Comparison of ENCODE assay signal across 1 cellular context in genomic region chr19:48501961-48502719, GRCh38.
TF ChIP-seq lines count a peak whose summit lies in the region.

No MANE protein-coding gene starts in this region.

TF ChIP-seq in HepG2, 621 proteins besides CTCF, POLR2A, EP300 and RAD21:
- TF ChIP-seq DRAP1 (CRISPR knock-in tag; IDR thresholded peaks at IDR 0.05) (peak; percentile 34; the same call in 1 of the 2 replicates), ERF (CRISPR knock-in tag; IDR thresholded peaks at IDR 0.05) (0 out of 2 replicates have a peak, but pooled peaks have one; percentile 21), GABPA (IDR thresholded peaks at IDR 0.05; ENCODE audit: low read depth, low read length) (no peak), GABPA (CRISPR knock-in tag; IDR thresholded peaks at IDR 0.05; ENCODE audit: low read depth) (0 out of 2 replicates have a peak, but pooled peaks have one; percentile 8), PHF8 (CRISPR knock-in tag; IDR thresholded peaks at IDR 0.05) (0 out of 2 replicates have a peak, but pooled peaks have one; percentile 25), NR2F1 (CRISPR knock-in tag; IDR thresholded peaks at IDR 0.05) (no peak), HDAC1 (CRISPR knock-in tag; IDR thresholded peaks at IDR 0.05) (peak; percentile 28; the same call in 1 of the 2 replicates), ZFY (CRISPR knock-in tag; IDR thresholded peaks at IDR 0.05) (peak; percentile 13; the same call in 1 of the 2 replicates), SP4 (CRISPR knock-in tag; IDR thresholded peaks at IDR 0.05) (0 out of 2 replicates have a peak, but pooled peaks have one; percentile 1), AKAP8 (CRISPR knock-in tag; IDR thresholded peaks at IDR 0.05) (no peak), TEAD3 (CRISPR knock-in tag; optimal IDR thresholded peaks at IDR 0.05; ENCODE audit: borderline replicate concordance) (peak; percentile 44), ZNF530 (CRISPR knock-in tag; IDR thresholded peaks at IDR 0.05; ENCODE audit: low read depth) (no peak), SP1 (IDR thresholded peaks at IDR 0.05) (no peak), SP1 (CRISPR knock-in tag; IDR thresholded peaks at IDR 0.05) (peak; percentile 22; the same call in 1 of the 2 replicates), ZFX (CRISPR knock-in tag; IDR thresholded peaks at IDR 0.05; ENCODE audit: low read depth) (peak; percentile 50; the same call in 1 of the 2 replicates), ZFP82 (CRISPR knock-in tag; IDR thresholded peaks at IDR 0.05; ENCODE audit: borderline replicate concordance) (peak; percentile 54; the same call in 1 of the 2 replicates), NFAT5 (CRISPR knock-in tag; IDR thresholded peaks at IDR 0.05) (0 out of 2 replicates have a peak, but pooled peaks have one; percentile 56)
- TF ChIP-seq, protein P1, sequence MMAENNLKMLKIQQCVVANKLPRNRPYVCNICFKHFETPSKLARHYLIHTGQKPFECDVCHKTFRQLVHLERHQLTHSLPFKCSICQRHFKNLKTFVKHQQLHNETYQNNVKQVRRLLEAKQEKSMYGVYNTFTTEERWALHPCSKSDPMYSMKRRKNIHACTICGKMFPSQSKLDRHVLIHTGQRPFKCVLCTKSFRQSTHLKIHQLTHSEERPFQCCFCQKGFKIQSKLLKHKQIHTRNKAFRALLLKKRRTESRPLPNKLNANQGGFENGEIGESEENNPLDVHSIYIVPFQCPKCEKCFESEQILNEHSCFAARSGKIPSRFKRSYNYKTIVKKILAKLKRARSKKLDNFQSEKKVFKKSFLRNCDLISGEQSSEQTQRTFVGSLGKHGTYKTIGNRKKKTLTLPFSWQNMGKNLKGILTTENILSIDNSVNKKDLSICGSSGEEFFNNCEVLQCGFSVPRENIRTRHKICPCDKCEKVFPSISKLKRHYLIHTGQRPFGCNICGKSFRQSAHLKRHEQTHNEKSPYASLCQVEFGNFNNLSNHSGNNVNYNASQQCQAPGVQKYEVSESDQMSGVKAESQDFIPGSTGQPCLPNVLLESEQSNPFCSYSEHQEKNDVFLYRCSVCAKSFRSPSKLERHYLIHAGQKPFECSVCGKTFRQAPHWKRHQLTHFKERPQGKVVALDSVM (CRISPR knock-in tag; IDR thresholded peaks at IDR 0.05) = no peak
- TF ChIP-seq, protein P2, sequence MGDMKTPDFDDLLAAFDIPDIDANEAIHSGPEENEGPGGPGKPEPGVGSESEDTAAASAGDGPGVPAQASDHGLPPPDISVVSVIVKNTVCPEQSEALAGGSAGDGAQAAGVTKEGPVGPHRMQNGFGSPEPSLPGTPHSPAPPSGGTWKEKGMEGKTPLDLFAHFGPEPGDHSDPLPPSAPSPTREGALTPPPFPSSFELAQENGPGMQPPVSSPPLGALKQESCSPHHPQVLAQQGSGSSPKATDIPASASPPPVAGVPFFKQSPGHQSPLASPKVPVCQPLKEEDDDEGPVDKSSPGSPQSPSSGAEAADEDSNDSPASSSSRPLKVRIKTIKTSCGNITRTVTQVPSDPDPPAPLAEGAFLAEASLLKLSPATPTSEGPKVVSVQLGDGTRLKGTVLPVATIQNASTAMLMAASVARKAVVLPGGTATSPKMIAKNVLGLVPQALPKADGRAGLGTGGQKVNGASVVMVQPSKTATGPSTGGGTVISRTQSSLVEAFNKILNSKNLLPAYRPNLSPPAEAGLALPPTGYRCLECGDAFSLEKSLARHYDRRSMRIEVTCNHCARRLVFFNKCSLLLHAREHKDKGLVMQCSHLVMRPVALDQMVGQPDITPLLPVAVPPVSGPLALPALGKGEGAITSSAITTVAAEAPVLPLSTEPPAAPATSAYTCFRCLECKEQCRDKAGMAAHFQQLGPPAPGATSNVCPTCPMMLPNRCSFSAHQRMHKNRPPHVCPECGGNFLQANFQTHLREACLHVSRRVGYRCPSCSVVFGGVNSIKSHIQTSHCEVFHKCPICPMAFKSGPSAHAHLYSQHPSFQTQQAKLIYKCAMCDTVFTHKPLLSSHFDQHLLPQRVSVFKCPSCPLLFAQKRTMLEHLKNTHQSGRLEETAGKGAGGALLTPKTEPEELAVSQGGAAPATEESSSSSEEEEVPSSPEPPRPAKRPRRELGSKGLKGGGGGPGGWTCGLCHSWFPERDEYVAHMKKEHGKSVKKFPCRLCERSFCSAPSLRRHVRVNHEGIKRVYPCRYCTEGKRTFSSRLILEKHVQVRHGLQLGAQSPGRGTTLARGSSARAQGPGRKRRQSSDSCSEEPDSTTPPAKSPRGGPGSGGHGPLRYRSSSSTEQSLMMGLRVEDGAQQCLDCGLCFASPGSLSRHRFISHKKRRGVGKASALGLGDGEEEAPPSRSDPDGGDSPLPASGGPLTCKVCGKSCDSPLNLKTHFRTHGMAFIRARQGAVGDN (CRISPR knock-in tag; IDR thresholded peaks at IDR 0.05) = peak; percentile 43; the same call in 1 of the 2 replicates
